In the genomic region with DNA sequence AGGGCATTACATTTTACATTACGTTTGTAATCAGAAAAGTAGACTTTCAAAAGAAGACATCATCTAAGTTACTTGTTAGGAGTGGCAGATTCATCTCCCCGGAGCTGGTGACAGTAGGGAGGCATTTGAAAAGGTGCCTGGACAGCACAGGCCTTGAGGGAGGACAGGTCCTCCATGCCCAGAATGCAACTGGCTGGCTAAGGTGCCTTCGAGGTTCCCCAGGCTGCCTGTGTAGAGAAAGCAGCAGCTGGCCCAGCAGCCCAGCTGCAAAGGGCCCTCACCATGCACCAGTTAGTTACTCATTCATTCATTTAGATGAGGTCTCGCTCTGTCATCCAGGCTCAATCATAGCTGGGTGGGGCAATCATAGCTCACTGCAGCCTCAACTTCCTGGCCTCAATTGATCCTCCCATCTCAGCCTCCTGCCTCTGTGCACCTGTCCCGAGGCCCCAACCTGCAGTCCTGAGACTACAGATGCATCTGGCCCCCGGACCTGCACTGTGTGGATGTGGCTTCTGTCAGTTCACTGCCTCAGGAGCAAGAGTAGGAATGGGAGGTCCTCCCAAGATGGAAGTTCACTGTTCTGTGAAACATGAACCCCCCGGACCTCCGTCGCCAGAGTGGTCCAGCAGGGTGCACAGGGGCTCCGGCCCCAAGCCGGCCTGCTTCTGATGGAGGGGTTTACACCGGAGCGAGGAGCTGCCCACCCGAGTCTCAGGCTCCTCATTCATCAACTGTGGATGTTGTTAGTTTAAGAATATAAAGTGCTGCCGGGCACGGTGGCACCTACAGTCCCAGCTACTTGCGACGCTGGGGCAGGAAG, we compare ENCODE assay signal across 21 cellular contexts. TPM values are rescaled to one million over a fixed set of nuclear protein-coding genes. Genes with fewer than 3 reads are reported as not detected.
DNase-seq lines count a peak whose midpoint lies in the region; ATAC-seq and TF ChIP-seq lines count a peak whose summit lies in the region.
"Had no signal": no experiment of that assay in that cellular context is flagged by ENCODE, and none has a peak within 500 bp of the region (broad histone marks: within the 10 kb centered on the region; RNA-seq: fewer than 3 reads in every experiment).

No MANE protein-coding gene starts in this region.

- peak overlapping the region in 1 of 2 donors; percentile 35 for H3K4me3 Mint-ChIP-seq in CD14-positive monocyte
- H3K4me3 Mint-ChIP-seq in CD8-positive, alpha-beta memory T cell = peak overlapping the region in 5 of 7 donors; percentile 63 to 83 (median 78)
- peak overlapping the region; percentile 65 for H3K4me3 Mint-ChIP-seq in activated CD8-positive, alpha-beta T cell treated with anti-CD3 and anti-CD28 coated beads, Interleukin-2, amount 10 ng/mL, durations not matched to agents 7 days and 5 days
- H3K4me3 Mint-ChIP-seq in naive thymus-derived CD8-positive, alpha-beta T cell = peak overlapping the region in 7 of 10 donors; percentile 23 to 84 (median 76)

- no peak overlapping the region for H3K27ac ChIP-seq in CD8-positive, alpha-beta memory T cell (ENCODE audit: low read depth, low read length)
- H3K27ac ChIP-seq: coronary artery, KMS-11, neutrophil had no signal

- peak overlapping the region in 5 of 7 donors; percentile 94 to 97 (median 95) for H3K27ac Mint-ChIP-seq in CD14-positive monocyte
- H3K27ac Mint-ChIP-seq in CD8-positive, alpha-beta memory T cell = peak overlapping the region; percentile 52 to 90 (median 86)
- H3K27ac Mint-ChIP-seq in activated CD8-positive, alpha-beta T cell treated with anti-CD3 and anti-CD28 coated beads, Interleukin-2, amount 10 ng/mL, durations not matched to agents 7 days and 5 days = peak overlapping the region; percentile 84
- peak overlapping the region in 7 of 10 donors; percentile 33 to 87 (median 70) for H3K27ac Mint-ChIP-seq in naive thymus-derived CD8-positive, alpha-beta T cell

- intact Hi-C loops in CD14-positive monocyte (cut with micrococcal nuclease) = no loop called here

- no peak overlapping the region for H3K4me3 ChIP-seq in CD8-positive, alpha-beta memory T cell (ENCODE audit: low read length)
- H3K4me3 ChIP-seq: coronary artery, transverse colon had no signal

- no peaks in the 10 kb centered on the region for H3K9me3 ChIP-seq in CD8-positive, alpha-beta memory T cell (ENCODE audit: low read length)
- H3K9me3 ChIP-seq: Caco-2, neutrophil, SK-N-SH, transverse colon had no signal

- no peak for ATAC-seq in activated CD8-positive, alpha-beta T cell treated with anti-CD3 and anti-CD28 coated beads, Interleukin-2, amount 10 ng/mL, durations not matched to agents 7 days and 5 days
- no peak for ATAC-seq in naive thymus-derived CD8-positive, alpha-beta T cell
- no peak for ATAC-seq in GM18873 (IDR thresholded peaks at IDR 0.05; ENCODE audit: low FRiP score, unreplicated experiment)

- CTCF ChIA-PET in CD8-positive, alpha-beta memory T cell (lab: Charles Lee) = interaction anchor here (0.8 to 1.1 kb wide), 2 partner anchors 11 to 28 kb away, joined by 3 read pairs; no protein-coding TSS in a partner anchor
- CTCF ChIA-PET in activated CD8-positive, alpha-beta T cell treated with anti-CD3 and anti-CD28 coated beads, Interleukin-2, amount 10 ng/mL, durations not matched to agents 7 days and 5 days (lab: Charles Lee) = interaction anchor here (1.2 to 1.8 kb wide), 2 partner anchors 11 to 58 kb away, joined by 6 read pairs; no protein-coding TSS in a partner anchor

- peaks cover 66% of the 10 kb centered on the region for H3K4me1 Mint-ChIP-seq in CD14-positive monocyte
- H3K4me1 Mint-ChIP-seq in CD8-positive, alpha-beta memory T cell = peaks cover 23 to 35% (median 25%) of the 10 kb centered on the region in 3 donors
- peaks cover 10% of the 10 kb centered on the region for H3K4me1 Mint-ChIP-seq in activated CD8-positive, alpha-beta T cell treated with anti-CD3 and anti-CD28 coated beads, Interleukin-2, amount 10 ng/mL, durations not matched to agents 7 days and 5 days (ENCODE audit: low read depth)
- peaks cover 10 to 37% (median 28%) of the 10 kb centered on the region in 4 donors for H3K4me1 Mint-ChIP-seq in naive thymus-derived CD8-positive, alpha-beta T cell

- H3K4me1 ChIP-seq in CD8-positive, alpha-beta memory T cell (ENCODE audit: insufficient read depth, low read length) = peaks cover 22% of the 10 kb centered on the region

- POLR2A ChIA-PET in CD8-positive, alpha-beta memory T cell (lab: Charles Lee) = interaction anchor here (0.9 kb wide), 1 partner anchor 8 kb away, joined by 3 read pairs; no protein-coding TSS in a partner anchor
- POLR2A ChIA-PET in activated CD8-positive, alpha-beta T cell treated with anti-CD3 and anti-CD28 coated beads, Interleukin-2, amount 10 ng/mL, durations not matched to agents 7 days and 5 days (lab: Charles Lee) = interaction anchor here (1.2 kb wide), 1 partner anchor 19 kb away, joined by 3 read pairs; no protein-coding TSS in a partner anchor
- POLR2A ChIA-PET in naive thymus-derived CD8-positive, alpha-beta T cell (lab: Charles Lee) = interaction anchor here (1.0 kb wide), 1 partner anchor 36 kb away, joined by 3 read pairs; no protein-coding TSS in a partner anchor

- H3K9me3 Mint-ChIP-seq in CD14-positive monocyte = peaks cover 0 to 2% (median 0%) of the 10 kb centered on the region in 7 donors
- no peaks in the 10 kb centered on the region for H3K9me3 Mint-ChIP-seq in CD8-positive, alpha-beta memory T cell
- no peaks in the 10 kb centered on the region for H3K9me3 Mint-ChIP-seq in activated CD8-positive, alpha-beta T cell treated with anti-CD3 and anti-CD28 coated beads, Interleukin-2, amount 10 ng/mL, durations not matched to agents 7 days and 5 days (ENCODE audit: insufficient read depth)
- H3K9me3 Mint-ChIP-seq in naive thymus-derived CD8-positive, alpha-beta T cell = no peaks in the 10 kb centered on the region

- H3K27me3 Mint-ChIP-seq in CD14-positive monocyte (ENCODE audit: low read depth in 3 of 3) = peaks cover 0 to 6% (median 0%) of the 10 kb centered on the region in 3 donors
- no peaks in the 10 kb centered on the region for H3K27me3 Mint-ChIP-seq in CD8-positive, alpha-beta memory T cell
- H3K27me3 Mint-ChIP-seq in activated CD8-positive, alpha-beta T cell treated with anti-CD3 and anti-CD28 coated beads, Interleukin-2, amount 10 ng/mL, durations not matched to agents 7 days and 5 days (ENCODE audit: low read depth) = no peaks in the 10 kb centered on the region
- H3K27me3 Mint-ChIP-seq in naive thymus-derived CD8-positive, alpha-beta T cell = no peaks in the 10 kb centered on the region

- peaks cover 27 to 31% of the 10 kb centered on the region in 2 donors for H3K36me3 Mint-ChIP-seq in CD14-positive monocyte
- peaks cover 0 to 18% (median 0%) of the 10 kb centered on the region in 3 donors for H3K36me3 Mint-ChIP-seq in CD8-positive, alpha-beta memory T cell
- H3K36me3 Mint-ChIP-seq in activated CD8-positive, alpha-beta T cell treated with anti-CD3 and anti-CD28 coated beads, Interleukin-2, amount 10 ng/mL, durations not matched to agents 7 days and 5 days (ENCODE audit: low read depth) = no peaks in the 10 kb centered on the region
- H3K36me3 Mint-ChIP-seq in naive thymus-derived CD8-positive, alpha-beta T cell = peaks cover 0 to 5% (median 0%) of the 10 kb centered on the region in 3 donors

- DNase-seq in CD14-positive monocyte (ENCODE audit: low spot score) (no peak), NOMO-1 treated with dmso at 0.1 percent for 144 hours (lab: John Stamatoyannopoulos, UW; ENCODE audit: unreplicated experiment) (no peak), cerebellum (ENCODE audit: low spot score) (no peak)
- DNase-seq in CD8-positive, alpha-beta memory T cell = no peak
- DNase-seq in activated CD8-positive, alpha-beta T cell treated with anti-CD3 and anti-CD28 coated beads, Interleukin-2, amount 10 ng/mL, durations not matched to agents 7 days and 5 days = no peak
- no peak for DNase-seq in naive thymus-derived CD8-positive, alpha-beta T cell
- DNase-seq: activated CD4-positive, alpha-beta T cell treated with anti-CD3 and anti-CD28 coated beads for 48 hours; activated gamma-delta T cell; amygdala; Caco-2; DMS79 treated with DMSO at 0.1 percent for 48 hours; GOT3; NCI-H1048; NCI-H187; SK-N-SH; stimulated activated CD8-positive, alpha-beta memory T cell treated with anti-CD3 and anti-CD28 coated beads, Interleukin-4, amount 100 ng/mL, for 48 hours; transverse colon had no signal

- no peak for TF ChIP-seq CTCF in CD14-positive monocyte (IDR thresholded peaks at IDR 0.05)

- H3K27me3 ChIP-seq in CD8-positive, alpha-beta memory T cell (ENCODE audit: insufficient read depth, low read length, poor library complexity, severe bottlenecking) = no peaks in the 10 kb centered on the region
- H3K27me3 ChIP-seq: transverse colon had no signal

- no peaks in the 10 kb centered on the region for H3K36me3 ChIP-seq in CD8-positive, alpha-beta memory T cell (ENCODE audit: insufficient read depth, low read length)
- H3K36me3 ChIP-seq: neutrophil, transverse colon had no signal

RNA-seq across cellular contexts. Expression of gene PRKAG2, which starts 36.6 kb away (rescaled TPM):
- polyA plus RNA-seq in CD14-positive monocyte = 10 to 100 TPM; 29.2 to 30.9 TPM
- 10 to 100 TPM; 23.1 to 27.2 TPM for total RNA-seq in CD8-positive, alpha-beta memory T cell
- polyA plus RNA-seq in CD8-positive, alpha-beta memory T cell = 31.4 TPM
- 10 to 100 TPM; 23.6 to 28.3 TPM for total RNA-seq in activated CD8-positive, alpha-beta T cell treated with anti-CD3 and anti-CD28 coated beads, Interleukin-2, amount 10 ng/mL, durations not matched to agents 7 days and 5 days
- total RNA-seq in naive thymus-derived CD8-positive, alpha-beta T cell = 10 to 100 TPM; 61.3 to 63.5 TPM
- polyA plus RNA-seq in naive thymus-derived CD8-positive, alpha-beta T cell = 10 to 100 TPM; 29.5 to 34.1 (median 30.7) TPM
- total RNA-seq in cerebellum = 29.1 TPM
